Comparison of ENCODE assay signal across 20 cellular contexts in genomic region chr22:48427731-48428211, GRCh38.
"Had no signal": no experiment of that assay in that cellular context is flagged by ENCODE, and none has a peak within 500 bp of the region (broad histone marks: within the 10 kb centered on the region; RNA-seq: fewer than 3 reads in every experiment).

No MANE protein-coding gene starts in this region.

- H3K9ac ChIP-seq: parathyroid adenoma had no signal

- ATAC-seq: esophagus mucosa; gastrocnemius medialis; heart right ventricle; stimulated activated naive B cell treated with anti-CD40 and anti-IgM and Interleukin-4, amounts not matched to agents 10 μg/mL and 1 μg/mL and 100 μg/mL, for 72 hours had no signal

- H3K27ac ChIP-seq: dorsolateral prefrontal cortex, gastrocnemius medialis, heart right ventricle, parathyroid adenoma, sigmoid colon, skin epidermis, stomach, uterus had no signal

- H3K9me3 ChIP-seq: gastrocnemius medialis, heart right ventricle, sigmoid colon, stomach, uterus had no signal

- H3K36me3 ChIP-seq: gastrocnemius medialis, heart right ventricle, sigmoid colon, stomach, uterus had no signal

- H3K4me3 ChIP-seq: dorsolateral prefrontal cortex, gastrocnemius medialis, heart right ventricle, sigmoid colon, skin epidermis, stomach, uterus had no signal

- H3K9me3 Mint-ChIP-seq: mesothelial cell of epicardium, nephron had no signal

- DNase-seq: cortex of kidney; effector CD8-positive, alpha-beta T cell; gastrocnemius medialis; heart right ventricle; hypothalamus; kidney glomerular epithelial cell; sigmoid colon; stimulated activated CD4-positive, alpha-beta T cell treated with anti-CD3 and anti-CD28 coated beads, Interleukin-2, amount 100 ng/mL, for 24 hours; stimulated activated CD4-positive, alpha-beta T cell treated with anti-CD3 and anti-CD28 coated beads, Interleukin-4, amount 100 ng/mL, for 4 hours; stimulated activated naive B cell treated with anti-CD40 and anti-IgM and Interleukin-4, amounts not matched to agents 10 μg/mL and 1 μg/mL and 100 μg/mL, for 72 hours; stomach; substantia nigra; uterus had no signal

- H3K36me3 Mint-ChIP-seq: mesothelial cell of epicardium; stimulated activated naive B cell treated with anti-CD40 and anti-IgM and Interleukin-4, amounts not matched to agents 10 μg/mL and 1 μg/mL and 100 μg/mL, for 72 hours; type B pancreatic cell had no signal

- H3K4me3 Mint-ChIP-seq: mesothelial cell of epicardium; nephron; stimulated activated naive B cell treated with anti-CD40 and anti-IgM and Interleukin-4, amounts not matched to agents 10 μg/mL and 1 μg/mL and 100 μg/mL, for 72 hours; type B pancreatic cell had no signal

- H3K4me1 ChIP-seq: gastrocnemius medialis, heart right ventricle, parathyroid adenoma, uterus had no signal

- H3K27ac Mint-ChIP-seq: nephron; stimulated activated naive B cell treated with anti-CD40 and anti-IgM and Interleukin-4, amounts not matched to agents 10 μg/mL and 1 μg/mL and 100 μg/mL, for 72 hours had no signal

- H3K27me3 ChIP-seq: gastrocnemius medialis, uterus had no signal

- H3K4me1 Mint-ChIP-seq: stimulated activated naive B cell treated with anti-CD40 and anti-IgM and Interleukin-4, amounts not matched to agents 10 μg/mL and 1 μg/mL and 100 μg/mL, for 72 hours had no signal
